In the genomic region with DNA sequence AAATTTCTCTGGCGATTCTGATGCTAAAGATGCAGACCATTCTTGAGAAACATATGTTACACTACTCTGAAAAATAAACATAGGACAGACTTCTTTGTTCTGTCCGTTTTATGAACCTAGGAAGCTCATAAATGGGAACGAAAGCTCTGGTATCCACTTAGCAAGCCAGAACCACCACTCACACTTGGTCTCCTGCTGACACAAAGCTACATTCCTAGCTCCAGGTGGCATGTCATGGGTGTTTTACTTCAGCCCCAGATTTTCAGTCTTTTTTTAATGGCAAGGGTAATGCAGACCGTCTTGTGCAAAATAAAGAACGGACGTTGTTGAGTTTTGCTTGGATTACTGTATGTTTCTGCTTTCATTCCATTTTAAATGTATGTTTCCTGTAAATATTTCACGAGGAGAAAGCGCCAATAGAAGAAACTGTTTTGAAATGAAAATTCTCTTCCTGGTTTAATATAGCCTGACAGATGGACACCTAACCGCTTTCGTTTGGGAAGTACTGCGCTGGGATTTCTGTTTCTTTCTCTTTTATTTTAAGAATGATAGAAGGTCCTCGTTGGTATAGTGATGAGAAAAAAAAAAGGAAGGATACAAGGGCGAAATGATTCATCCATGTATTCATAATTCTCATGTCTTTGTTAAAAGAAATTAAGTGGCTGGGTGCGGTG, we compare ENCODE assay signal across 1 cellular context.
TF ChIP-seq lines count a peak whose summit lies in the region.

No MANE protein-coding gene starts in this region.

TF ChIP-seq in HepG2, 621 proteins besides CTCF, POLR2A, EP300 and RAD21 (continues in another document):
- TF ChIP-seq TBX3 (IDR thresholded peaks at IDR 0.05; ENCODE audit: borderline replicate concordance), result no peak
- no peak for TF ChIP-seq ZNF724P (CRISPR knock-in tag; IDR thresholded peaks at IDR 0.05; ENCODE audit: borderline replicate concordance)
- TF ChIP-seq TBP (CRISPR knock-in tag; IDR thresholded peaks at IDR 0.05), result no peak
- TF ChIP-seq RBM22 (optimal IDR thresholded peaks at IDR 0.05; ENCODE audit: low read length), result no peak
- TF ChIP-seq ELF4 (CRISPR knock-in tag; IDR thresholded peaks at IDR 0.05; ENCODE audit: borderline replicate concordance), result peak; percentile 48; the same call in 1 of the 2 replicates
- no peak for TF ChIP-seq PHF5A (CRISPR knock-in tag; IDR thresholded peaks at IDR 0.05; ENCODE audit: low read depth, unreplicated experiment)
- TF ChIP-seq, protein P1, sequence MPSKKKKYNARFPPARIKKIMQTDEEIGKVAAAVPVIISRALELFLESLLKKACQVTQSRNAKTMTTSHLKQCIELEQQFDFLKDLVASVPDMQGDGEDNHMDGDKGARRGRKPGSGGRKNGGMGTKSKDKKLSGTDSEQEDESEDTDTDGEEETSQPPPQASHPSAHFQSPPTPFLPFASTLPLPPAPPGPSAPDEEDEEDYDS (CRISPR knock-in tag; IDR thresholded peaks at IDR 0.05), result peak; percentile 32; the same call in 1 of the 2 replicates
- TF ChIP-seq KDM1A (CRISPR knock-in tag; IDR thresholded peaks at IDR 0.05), result no peak
- peak; percentile 17; the same call in 1 of the 2 replicates for TF ChIP-seq CEBPG (CRISPR knock-in tag; IDR thresholded peaks at IDR 0.05)
- TF ChIP-seq GLI4 (CRISPR knock-in tag; IDR thresholded peaks at IDR 0.05; ENCODE audit: borderline replicate concordance), result 0 out of 2 replicates have a peak, but pooled peaks have one; percentile 38
- TF ChIP-seq ZFP1 (CRISPR knock-in tag; IDR thresholded peaks at IDR 0.05), result no peak
- TF ChIP-seq SAP130 (CRISPR knock-in tag; IDR thresholded peaks at IDR 0.05; ENCODE audit: low read depth), result peak; percentile 87
- TF ChIP-seq ZNF564 (CRISPR knock-in tag; IDR thresholded peaks at IDR 0.05), result no peak
- TF ChIP-seq TEAD3 (CRISPR knock-in tag; optimal IDR thresholded peaks at IDR 0.05; ENCODE audit: borderline replicate concordance), result peak; percentile 99
- TF ChIP-seq SATB2 (CRISPR knock-in tag; IDR thresholded peaks at IDR 0.05), result no peak
- TF ChIP-seq, protein P2, sequence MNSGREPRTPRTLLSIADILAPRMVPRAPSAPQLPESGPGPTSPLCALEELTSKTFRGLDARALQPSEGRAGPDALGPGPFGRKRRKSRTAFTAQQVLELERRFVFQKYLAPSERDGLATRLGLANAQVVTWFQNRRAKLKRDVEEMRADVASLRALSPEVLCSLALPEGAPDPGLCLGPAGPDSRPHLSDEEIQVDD (CRISPR knock-in tag; IDR thresholded peaks at IDR 0.05; ENCODE audit: borderline replicate concordance), result no peak
- no peak for TF ChIP-seq PHF20 (CRISPR knock-in tag; IDR thresholded peaks at IDR 0.05)
- TF ChIP-seq ZNF644 (CRISPR knock-in tag; IDR thresholded peaks at IDR 0.05; ENCODE audit: low read depth), result 0 out of 2 replicates have a peak, but pooled peaks have one; percentile 24
- TF ChIP-seq CCAR2 (optimal IDR thresholded peaks at IDR 0.05; ENCODE audit: low read depth, low read length), result no peak
- TF ChIP-seq RXRA (CRISPR knock-in tag; IDR thresholded peaks at IDR 0.05), result no peak
- TF ChIP-seq, protein P3, sequence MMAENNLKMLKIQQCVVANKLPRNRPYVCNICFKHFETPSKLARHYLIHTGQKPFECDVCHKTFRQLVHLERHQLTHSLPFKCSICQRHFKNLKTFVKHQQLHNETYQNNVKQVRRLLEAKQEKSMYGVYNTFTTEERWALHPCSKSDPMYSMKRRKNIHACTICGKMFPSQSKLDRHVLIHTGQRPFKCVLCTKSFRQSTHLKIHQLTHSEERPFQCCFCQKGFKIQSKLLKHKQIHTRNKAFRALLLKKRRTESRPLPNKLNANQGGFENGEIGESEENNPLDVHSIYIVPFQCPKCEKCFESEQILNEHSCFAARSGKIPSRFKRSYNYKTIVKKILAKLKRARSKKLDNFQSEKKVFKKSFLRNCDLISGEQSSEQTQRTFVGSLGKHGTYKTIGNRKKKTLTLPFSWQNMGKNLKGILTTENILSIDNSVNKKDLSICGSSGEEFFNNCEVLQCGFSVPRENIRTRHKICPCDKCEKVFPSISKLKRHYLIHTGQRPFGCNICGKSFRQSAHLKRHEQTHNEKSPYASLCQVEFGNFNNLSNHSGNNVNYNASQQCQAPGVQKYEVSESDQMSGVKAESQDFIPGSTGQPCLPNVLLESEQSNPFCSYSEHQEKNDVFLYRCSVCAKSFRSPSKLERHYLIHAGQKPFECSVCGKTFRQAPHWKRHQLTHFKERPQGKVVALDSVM (CRISPR knock-in tag; IDR thresholded peaks at IDR 0.05), result no peak
- peak; percentile 73 for TF ChIP-seq SIN3A (IDR thresholded peaks at IDR 0.05; ENCODE audit: borderline replicate concordance, low read depth, low read length)
- TF ChIP-seq, protein P4, sequence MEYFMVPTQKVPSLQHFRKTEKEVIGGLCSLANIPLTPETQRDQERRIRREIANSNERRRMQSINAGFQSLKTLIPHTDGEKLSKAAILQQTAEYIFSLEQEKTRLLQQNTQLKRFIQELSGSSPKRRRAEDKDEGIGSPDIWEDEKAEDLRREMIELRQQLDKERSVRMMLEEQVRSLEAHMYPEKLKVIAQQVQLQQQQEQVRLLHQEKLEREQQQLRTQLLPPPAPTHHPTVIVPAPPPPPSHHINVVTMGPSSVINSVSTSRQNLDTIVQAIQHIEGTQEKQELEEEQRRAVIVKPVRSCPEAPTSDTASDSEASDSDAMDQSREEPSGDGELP (IDR thresholded peaks at IDR 0.05; ENCODE audit: borderline replicate concordance, low read depth), result peak; percentile 33; the same call in 1 of the 2 replicates
- TF ChIP-seq, protein P5, sequence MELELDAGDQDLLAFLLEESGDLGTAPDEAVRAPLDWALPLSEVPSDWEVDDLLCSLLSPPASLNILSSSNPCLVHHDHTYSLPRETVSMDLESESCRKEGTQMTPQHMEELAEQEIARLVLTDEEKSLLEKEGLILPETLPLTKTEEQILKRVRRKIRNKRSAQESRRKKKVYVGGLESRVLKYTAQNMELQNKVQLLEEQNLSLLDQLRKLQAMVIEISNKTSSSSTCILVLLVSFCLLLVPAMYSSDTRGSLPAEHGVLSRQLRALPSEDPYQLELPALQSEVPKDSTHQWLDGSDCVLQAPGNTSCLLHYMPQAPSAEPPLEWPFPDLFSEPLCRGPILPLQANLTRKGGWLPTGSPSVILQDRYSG (CRISPR knock-in tag; IDR thresholded peaks at IDR 0.05), result no peak
- no peak for TF ChIP-seq YEATS2 (CRISPR knock-in tag; IDR thresholded peaks at IDR 0.05; ENCODE audit: borderline replicate concordance)
- TF ChIP-seq, protein P6, sequence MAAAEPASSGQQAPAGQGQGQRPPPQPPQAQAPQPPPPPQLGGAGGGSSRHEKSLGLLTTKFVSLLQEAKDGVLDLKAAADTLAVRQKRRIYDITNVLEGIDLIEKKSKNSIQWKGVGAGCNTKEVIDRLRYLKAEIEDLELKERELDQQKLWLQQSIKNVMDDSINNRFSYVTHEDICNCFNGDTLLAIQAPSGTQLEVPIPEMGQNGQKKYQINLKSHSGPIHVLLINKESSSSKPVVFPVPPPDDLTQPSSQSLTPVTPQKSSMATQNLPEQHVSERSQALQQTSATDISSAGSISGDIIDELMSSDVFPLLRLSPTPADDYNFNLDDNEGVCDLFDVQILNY (CRISPR knock-in tag; conservative IDR thresholded peaks at IDR 0.05), result no peak
- TF ChIP-seq TGIF2 (CRISPR knock-in tag; IDR thresholded peaks at IDR 0.05), result peak; percentile 78; the same call in 1 of the 2 replicates
- no peak for TF ChIP-seq MZF1 (CRISPR knock-in tag; IDR thresholded peaks at IDR 0.05; ENCODE audit: borderline replicate concordance)
- no peak for TF ChIP-seq ZNF782 (CRISPR knock-in tag; IDR thresholded peaks at IDR 0.05; ENCODE audit: borderline replicate concordance)
- TF ChIP-seq, protein P7, sequence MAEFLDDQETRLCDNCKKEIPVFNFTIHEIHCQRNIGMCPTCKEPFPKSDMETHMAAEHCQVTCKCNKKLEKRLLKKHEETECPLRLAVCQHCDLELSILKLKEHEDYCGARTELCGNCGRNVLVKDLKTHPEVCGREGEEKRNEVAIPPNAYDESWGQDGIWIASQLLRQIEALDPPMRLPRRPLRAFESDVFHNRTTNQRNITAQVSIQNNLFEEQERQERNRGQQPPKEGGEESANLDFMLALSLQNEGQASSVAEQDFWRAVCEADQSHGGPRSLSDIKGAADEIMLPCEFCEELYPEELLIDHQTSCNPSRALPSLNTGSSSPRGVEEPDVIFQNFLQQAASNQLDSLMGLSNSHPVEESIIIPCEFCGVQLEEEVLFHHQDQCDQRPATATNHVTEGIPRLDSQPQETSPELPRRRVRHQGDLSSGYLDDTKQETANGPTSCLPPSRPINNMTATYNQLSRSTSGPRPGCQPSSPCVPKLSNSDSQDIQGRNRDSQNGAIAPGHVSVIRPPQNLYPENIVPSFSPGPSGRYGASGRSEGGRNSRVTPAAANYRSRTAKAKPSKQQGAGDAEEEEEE (CRISPR knock-in tag; IDR thresholded peaks at IDR 0.05; ENCODE audit: borderline replicate concordance), result no peak
- no peak for TF ChIP-seq ATF1 (CRISPR knock-in tag; IDR thresholded peaks at IDR 0.05)
- no peak for TF ChIP-seq ZNF121 (CRISPR knock-in tag; IDR thresholded peaks at IDR 0.05)
- no peak for TF ChIP-seq ZNF563 (CRISPR knock-in tag; IDR thresholded peaks at IDR 0.05)
- TF ChIP-seq HCFC1 (IDR thresholded peaks at IDR 0.05; ENCODE audit: low read depth, low read length), result no peak
- 0 out of 2 replicates have a peak, but pooled peaks have one; percentile 7 for TF ChIP-seq ZNF383 (CRISPR knock-in tag; IDR thresholded peaks at IDR 0.05; ENCODE audit: borderline replicate concordance)
- no peak for TF ChIP-seq HOXA7 (CRISPR knock-in tag; IDR thresholded peaks at IDR 0.05)
- TF ChIP-seq RFX1 (IDR thresholded peaks at IDR 0.05), result no peak
- no peak for TF ChIP-seq KDM4B (CRISPR knock-in tag; IDR thresholded peaks at IDR 0.05)
- no peak for TF ChIP-seq EED (CRISPR knock-in tag; IDR thresholded peaks at IDR 0.05)
- TF ChIP-seq ZNF737 (CRISPR knock-in tag; IDR thresholded peaks at IDR 0.05; ENCODE audit: borderline replicate concordance), result no peak
- TF ChIP-seq, protein P8, sequence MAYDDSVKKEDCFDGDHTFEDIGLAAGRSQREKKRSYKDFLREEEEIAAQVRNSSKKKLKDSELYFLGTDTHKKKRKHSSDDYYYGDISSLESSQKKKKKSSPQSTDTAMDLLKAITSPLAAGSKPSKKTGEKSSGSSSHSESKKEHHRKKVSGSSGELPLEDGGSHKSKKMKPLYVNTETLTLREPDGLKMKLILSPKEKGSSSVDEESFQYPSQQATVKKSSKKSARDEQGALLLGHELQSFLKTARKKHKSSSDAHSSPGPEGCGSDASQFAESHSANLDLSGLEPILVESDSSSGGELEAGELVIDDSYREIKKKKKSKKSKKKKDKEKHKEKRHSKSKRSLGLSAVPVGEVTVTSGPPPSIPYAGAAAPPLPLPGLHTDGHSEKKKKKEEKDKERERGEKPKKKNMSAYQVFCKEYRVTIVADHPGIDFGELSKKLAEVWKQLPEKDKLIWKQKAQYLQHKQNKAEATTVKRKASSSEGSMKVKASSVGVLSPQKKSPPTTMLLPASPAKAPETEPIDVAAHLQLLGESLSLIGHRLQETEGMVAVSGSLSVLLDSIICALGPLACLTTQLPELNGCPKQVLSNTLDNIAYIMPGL (CRISPR knock-in tag; IDR thresholded peaks at IDR 0.05; ENCODE audit: borderline replicate concordance in 1 of 2, low read depth in 1 of 2), result no peak
- TF ChIP-seq ZNF616 (CRISPR knock-in tag; IDR thresholded peaks at IDR 0.05; ENCODE audit: low read depth), result no peak
- TF ChIP-seq SOX6 (IDR thresholded peaks at IDR 0.05), result no peak
- no peak for TF ChIP-seq SOX6 (CRISPR knock-in tag; IDR thresholded peaks at IDR 0.05)
- 0 out of 2 replicates have a peak, but pooled peaks have one; percentile 26 for TF ChIP-seq FOXK1 (CRISPR knock-in tag; IDR thresholded peaks at IDR 0.05; ENCODE audit: borderline replicate concordance, low read depth)
- no peak for TF ChIP-seq ZNF75D (CRISPR knock-in tag; IDR thresholded peaks at IDR 0.05; ENCODE audit: borderline replicate concordance)
- TF ChIP-seq, protein P9, sequence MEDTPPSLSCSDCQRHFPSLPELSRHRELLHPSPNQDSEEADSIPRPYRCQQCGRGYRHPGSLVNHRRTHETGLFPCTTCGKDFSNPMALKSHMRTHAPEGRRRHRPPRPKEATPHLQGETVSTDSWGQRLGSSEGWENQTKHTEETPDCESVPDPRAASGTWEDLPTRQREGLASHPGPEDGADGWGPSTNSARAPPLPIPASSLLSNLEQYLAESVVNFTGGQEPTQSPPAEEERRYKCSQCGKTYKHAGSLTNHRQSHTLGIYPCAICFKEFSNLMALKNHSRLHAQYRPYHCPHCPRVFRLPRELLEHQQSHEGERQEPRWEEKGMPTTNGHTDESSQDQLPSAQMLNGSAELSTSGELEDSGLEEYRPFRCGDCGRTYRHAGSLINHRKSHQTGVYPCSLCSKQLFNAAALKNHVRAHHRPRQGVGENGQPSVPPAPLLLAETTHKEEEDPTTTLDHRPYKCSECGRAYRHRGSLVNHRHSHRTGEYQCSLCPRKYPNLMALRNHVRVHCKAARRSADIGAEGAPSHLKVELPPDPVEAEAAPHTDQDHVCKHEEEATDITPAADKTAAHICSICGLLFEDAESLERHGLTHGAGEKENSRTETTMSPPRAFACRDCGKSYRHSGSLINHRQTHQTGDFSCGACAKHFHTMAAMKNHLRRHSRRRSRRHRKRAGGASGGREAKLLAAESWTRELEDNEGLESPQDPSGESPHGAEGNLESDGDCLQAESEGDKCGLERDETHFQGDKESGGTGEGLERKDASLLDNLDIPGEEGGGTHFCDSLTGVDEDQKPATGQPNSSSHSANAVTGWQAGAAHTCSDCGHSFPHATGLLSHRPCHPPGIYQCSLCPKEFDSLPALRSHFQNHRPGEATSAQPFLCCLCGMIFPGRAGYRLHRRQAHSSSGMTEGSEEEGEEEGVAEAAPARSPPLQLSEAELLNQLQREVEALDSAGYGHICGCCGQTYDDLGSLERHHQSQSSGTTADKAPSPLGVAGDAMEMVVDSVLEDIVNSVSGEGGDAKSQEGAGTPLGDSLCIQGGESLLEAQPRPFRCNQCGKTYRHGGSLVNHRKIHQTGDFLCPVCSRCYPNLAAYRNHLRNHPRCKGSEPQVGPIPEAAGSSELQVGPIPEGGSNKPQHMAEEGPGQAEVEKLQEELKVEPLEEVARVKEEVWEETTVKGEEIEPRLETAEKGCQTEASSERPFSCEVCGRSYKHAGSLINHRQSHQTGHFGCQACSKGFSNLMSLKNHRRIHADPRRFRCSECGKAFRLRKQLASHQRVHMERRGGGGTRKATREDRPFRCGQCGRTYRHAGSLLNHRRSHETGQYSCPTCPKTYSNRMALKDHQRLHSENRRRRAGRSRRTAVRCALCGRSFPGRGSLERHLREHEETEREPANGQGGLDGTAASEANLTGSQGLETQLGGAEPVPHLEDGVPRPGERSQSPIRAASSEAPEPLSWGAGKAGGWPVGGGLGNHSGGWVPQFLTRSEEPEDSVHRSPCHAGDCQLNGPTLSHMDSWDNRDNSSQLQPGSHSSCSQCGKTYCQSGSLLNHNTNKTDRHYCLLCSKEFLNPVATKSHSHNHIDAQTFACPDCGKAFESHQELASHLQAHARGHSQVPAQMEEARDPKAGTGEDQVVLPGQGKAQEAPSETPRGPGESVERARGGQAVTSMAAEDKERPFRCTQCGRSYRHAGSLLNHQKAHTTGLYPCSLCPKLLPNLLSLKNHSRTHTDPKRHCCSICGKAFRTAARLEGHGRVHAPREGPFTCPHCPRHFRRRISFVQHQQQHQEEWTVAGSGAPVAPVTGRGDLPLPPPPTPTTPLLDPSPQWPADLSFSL (CRISPR knock-in tag; IDR thresholded peaks at IDR 0.05), result 0 out of 2 replicates have a peak, but pooled peaks have one; percentile 19
- TF ChIP-seq ZBTB7A (CRISPR knock-in tag; IDR thresholded peaks at IDR 0.05), result no peak
- no peak for TF ChIP-seq TCF7L2 (IDR thresholded peaks at IDR 0.05; ENCODE audit: low read depth, low read length)
- no peak for TF ChIP-seq ZNF430 (CRISPR knock-in tag; IDR thresholded peaks at IDR 0.05)
- no peak for TF ChIP-seq NR2C2 (CRISPR knock-in tag; IDR thresholded peaks at IDR 0.05; ENCODE audit: borderline replicate concordance)
- no peak for TF ChIP-seq HOXD1 (CRISPR knock-in tag; IDR thresholded peaks at IDR 0.05)
- TF ChIP-seq PITX1 (CRISPR knock-in tag; IDR thresholded peaks at IDR 0.05), result no peak
